Comparison of ENCODE assay signal across 17 cellular contexts in the genomic region with DNA sequence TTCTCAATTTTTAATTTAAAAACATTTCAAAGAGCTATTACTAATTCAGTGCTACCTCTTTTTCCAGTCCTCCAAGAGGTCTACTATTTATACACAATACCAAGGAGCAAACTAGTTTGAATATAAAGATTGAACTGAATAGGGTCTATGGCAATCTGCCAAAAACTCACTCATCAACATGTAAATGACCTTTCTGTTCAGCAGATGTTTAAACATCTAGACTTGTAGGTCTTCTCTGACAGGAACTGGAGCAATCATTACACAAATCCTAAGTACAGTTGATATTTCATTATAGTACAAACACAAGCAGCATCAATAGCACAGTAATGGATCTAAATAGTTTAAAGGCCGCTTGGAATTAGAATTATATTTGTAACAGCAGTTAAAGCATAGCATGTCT. TPM values are rescaled to one million over a fixed set of nuclear protein-coding genes. Genes with fewer than 3 reads are reported as not detected.
DNase-seq lines count a peak whose midpoint lies in the region; ATAC-seq and TF ChIP-seq lines count a peak whose summit lies in the region.
"Had no signal": no experiment of that assay in that cellular context is flagged by ENCODE, and none has a peak within 500 bp of the region (broad histone marks: within the 10 kb centered on the region; RNA-seq: fewer than 3 reads in every experiment).

No MANE protein-coding gene starts in this region.

- H3K36me3 ChIP-seq in mucosa of descending colon (ENCODE audit: low read depth) (peaks cover 12% of the 10 kb centered on the region), PC-9 (ENCODE audit: low read depth) (peaks cover 69% of the 10 kb centered on the region)

- no peaks in the 10 kb centered on the region for H3K27me3 Mint-ChIP-seq in T-helper 17 cell
- H3K27me3 Mint-ChIP-seq: activated naive CD8-positive, alpha-beta T cell treated with anti-CD3 and anti-CD28 coated beads for 36 hours had no signal

- no peaks in the 10 kb centered on the region for H3K27me3 ChIP-seq in PC-9 (ENCODE audit: insufficient read depth, low read depth)
- H3K27me3 ChIP-seq: gastroesophageal sphincter, testis had no signal

- 0 out of 2 replicates have a peak, but pooled peaks cover 4% of the 10 kb centered on the region for H3F3A ChIP-seq in PC-9 (ENCODE audit: insufficient read depth, low read depth)

- peak; percentile 29 for DNase-seq in COLO829 (ENCODE audit: low spot score)
- peak; percentile 12 for DNase-seq in HFF-Myc (ENCODE audit: extremely low read depth, low read depth)
- peak; percentile 51 for DNase-seq in NCI-H2029 treated with DMSO at 0.1 percent for 48 hours (lab: John Stamatoyannopoulos, UW)
- DNase-seq in T-helper 17 cell, result no peak
- no peak for DNase-seq in mucosa of descending colon
- DNase-seq in GM13976 (ENCODE audit: low spot score), result no peak
- DNase-seq in PC-9, result no peak
- DNase-seq: activated CD4-positive, CD25-positive, alpha-beta regulatory T cell; activated naive CD8-positive, alpha-beta T cell treated with anti-CD3 and anti-CD28 coated beads for 36 hours; kidney glomerular epithelial cell; MM.1S; OCI-M1; psoas muscle; stimulated activated CD4-positive, alpha-beta T cell treated with anti-CD3 and anti-CD28 coated beads, Interleukin-15, amount 100 ng/mL, for 24 hours; testis had no signal

- peak overlapping the region; percentile 34 for H3K27ac Mint-ChIP-seq in T-helper 17 cell
- H3K27ac Mint-ChIP-seq: activated naive CD8-positive, alpha-beta T cell treated with anti-CD3 and anti-CD28 coated beads for 36 hours had no signal

- no peak overlapping the region for H3K4me3 Mint-ChIP-seq in T-helper 17 cell
- H3K4me3 Mint-ChIP-seq: activated naive CD8-positive, alpha-beta T cell treated with anti-CD3 and anti-CD28 coated beads for 36 hours had no signal

- POLR2A ChIA-PET in PC-9 (lab: Charles Lee; ENCODE audit: unreplicated experiment), result no interaction called here

- CTCF ChIA-PET in PC-9 (lab: Charles Lee), result no interaction called here

- in situ Hi-C loops in GM13976 (cut with MboI; ENCODE audit: low sequenced_read_pairs, unreplicated experiment), result no loop called here

- intact Hi-C loops in mucosa of descending colon (cut with DNase I, micrococcal nuclease), result no loop called here
- intact Hi-C loops in PC-9 (cut with micrococcal nuclease; ENCODE audit: unreplicated experiment), result no loop called here

- TF ChIP-seq CTCF in HFF-Myc (IDR thresholded peaks at IDR 0.05; ENCODE audit: low read depth, low read length, missing control alignments) (no peak), mucosa of descending colon (IDR thresholded peaks at IDR 0.05) (no peak), GM13976 (IDR thresholded peaks at IDR 0.05; ENCODE audit: borderline replicate concordance, control extremely low read depth, extremely low read depth, insufficient read depth, missing control alignments) (no peak), PC-9 (conservative IDR thresholded peaks at IDR 0.05) (no peak)

- H3K4me3 ChIP-seq in HFF-Myc (replicated peaks; ENCODE audit: low read depth, low read length), result no peak overlapping the region
- H3K4me3 ChIP-seq in mucosa of descending colon, result no peak overlapping the region
- no peak overlapping the region for H3K4me3 ChIP-seq in PC-9
- H3K4me3 ChIP-seq: gastroesophageal sphincter, psoas muscle, testis had no signal

- peaks cover 15% of the 10 kb centered on the region for H3K36me3 Mint-ChIP-seq in T-helper 17 cell (ENCODE audit: low read depth)

- peaks cover 22% of the 10 kb centered on the region for H3K4me1 Mint-ChIP-seq in T-helper 17 cell

- H3K9me3 ChIP-seq in T-helper 17 cell (ENCODE audit: control insufficient read depth, low read length, poor library complexity, severe bottlenecking) (no peaks in the 10 kb centered on the region), mucosa of descending colon (no peaks in the 10 kb centered on the region), PC-9 (ENCODE audit: insufficient read depth, low read depth) (no peaks in the 10 kb centered on the region)
- H3K9me3 ChIP-seq: gastroesophageal sphincter, psoas muscle, testis had no signal

- no peak overlapping the region for H3K4me2 ChIP-seq in PC-9

- peaks cover 49% of the 10 kb centered on the region for H4K20me1 ChIP-seq in PC-9 (ENCODE audit: insufficient read depth)

- peaks cover 23% of the 10 kb centered on the region for H3K79me2 ChIP-seq in PC-9 (ENCODE audit: low read depth)

- no TSS peak for BruUV-seq in PC-9 (replicated peaks; lab: Mats Ljungman, UMichigan)

- H3K4me1 ChIP-seq in mucosa of descending colon (ENCODE audit: low read depth) (no peaks in the 10 kb centered on the region), PC-9 (replicated peaks; ENCODE audit: insufficient read depth) (no peaks in the 10 kb centered on the region)
- H3K4me1 ChIP-seq: psoas muscle, testis had no signal

- no peaks in the 10 kb centered on the region for H3K9me2 ChIP-seq in PC-9 (ENCODE audit: insufficient read depth)

- ATAC-seq in T-helper 17 cell (no peak), mucosa of descending colon (no peak), HG03097 (IDR thresholded peaks at IDR 0.05; ENCODE audit: low FRiP score, unreplicated experiment) (no peak)
- ATAC-seq: gastroesophageal sphincter, psoas muscle had no signal

- H3K27ac ChIP-seq in PC-9, result no peak overlapping the region
- H3K27ac ChIP-seq: psoas muscle, testis had no signal

- no peak overlapping the region for H2AFZ ChIP-seq in PC-9

RNA-seq across cellular contexts. Expression of gene COPB2, which starts 10.9 kb away (rescaled TPM):
- total RNA-seq in T-helper 17 cell, result 10 to 100 TPM; 26.3 to 29.7 TPM
- total RNA-seq in mucosa of descending colon, result 100 to 1,000 TPM; 105 to 129 (median 117) TPM
- 147 and 156 TPM in 2 replicates for total RNA-seq in PC-9 (2021)

RNA-seq across cellular contexts. Expression of gene MRPS22, which starts 34.8 kb away (rescaled TPM):
- total RNA-seq in T-helper 17 cell, result 10 to 100 TPM; 31.8 to 41.6 TPM
- 10 to 100 TPM; 39.4 to 52.0 (median 46.4) TPM for total RNA-seq in mucosa of descending colon
- 64.8 and 68.0 TPM in 2 replicates for total RNA-seq in PC-9 (2021)

Comparison
In these comparisons a context has a peak if more than half of its experiments do, and no peak if none do; other contexts are left out.
1. DNase-seq: peak in COLO829 (single experiment), HFF-Myc (single experiment) and NCI-H2029 treated with DMSO at 0.1 percent for 48 hours (single experiment); none in T-helper 17 cell (0 of 3), mucosa of descending colon (0 of 3), GM13976 (single experiment) and PC-9 (0 of 2).